In the genomic region with DNA sequence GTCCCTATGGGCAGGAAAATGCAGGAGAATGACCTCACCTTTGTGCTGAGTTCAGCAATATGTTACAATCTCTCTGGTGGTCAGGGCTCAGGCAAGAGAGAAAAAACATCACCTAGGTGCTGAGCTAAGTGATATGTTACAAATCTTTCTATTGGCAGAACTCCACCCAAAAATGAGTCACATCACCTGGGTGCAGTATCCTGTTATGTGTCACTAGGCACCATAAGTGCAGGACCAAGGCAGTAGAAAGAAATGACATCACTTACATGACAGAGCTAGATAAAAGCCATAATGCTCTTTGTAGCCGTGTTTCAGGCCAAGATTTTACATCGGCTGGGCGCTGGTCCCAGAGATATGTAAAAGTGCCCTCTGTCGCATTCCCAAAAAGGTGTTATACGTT, we compare ENCODE assay signal across 5 cellular contexts. TPM values are rescaled to one million over a fixed set of nuclear protein-coding genes. Genes with fewer than 3 reads are reported as not detected.
"Had no signal": no experiment of that assay in that cellular context is flagged by ENCODE, and none has a peak within 500 bp of the region (broad histone marks: within the 10 kb centered on the region; RNA-seq: fewer than 3 reads in every experiment).

No MANE protein-coding gene starts in this region.

RNA-seq across cellular contexts. Expression of a gene that starts 2.4 kb away (rescaled TPM):
- total RNA-seq: GM23338, H1, H9, HepG2, HT1080 had no signal
